In genomic region chr1:23838401-23838866, GRCh38 we compare ENCODE assay signal across 8 cellular contexts. TPM values are rescaled to one million over a fixed set of nuclear protein-coding genes. Genes with fewer than 3 reads are reported as not detected.
A peak's percentile ranks its signal among the peaks of the same experiment; 100 is the strongest.
DNase-seq lines count a peak whose midpoint lies in the region; ATAC-seq, FAIRE-seq and TF ChIP-seq lines count a peak whose summit lies in the region.

No MANE protein-coding gene starts in this region.

- H3K27ac ChIP-seq in PC-3 (ENCODE audit: low read length) (no peak overlapping the region), neutrophil (peak overlapping the region; percentile 55), stomach smooth muscle (ENCODE audit: low read length) (no peak overlapping the region)

- H3K36me3 Mint-ChIP-seq in activated T-cell treated with anti-CD3 and anti-CD28 coated beads, Interleukin-2, amount 50 U/mL, for 72 hours (ENCODE audit: insufficient read depth in 2 of 2), result no peaks in the 10 kb centered on the region

- H3K4me3 ChIP-seq in PC-3 (ENCODE audit: low read length) (peak overlapping the region; percentile 62), fibroblast of pulmonary artery (replicated peaks; ENCODE audit: low read depth, low read length) (peak overlapping the region; percentile 38), neutrophil (ENCODE audit: low read depth in 1 of 2, low read length in 1 of 2) (peak overlapping the region; percentile 52), stomach smooth muscle (ENCODE audit: low read length in 2 of 2) (peak overlapping the region; percentile 62 to 71)

- ATAC-seq in HG03442 (IDR thresholded peaks at IDR 0.05; ENCODE audit: unreplicated experiment) (peak; percentile 45), PC-3 (peak; percentile 97), HG02571 (IDR thresholded peaks at IDR 0.05; ENCODE audit: unreplicated experiment) (no peak)
- ATAC-seq in activated T-cell treated with anti-CD3 and anti-CD28 coated beads, Interleukin-2, amount 50 U/mL, for 72 hours (replicated peaks in 1 of 2), result peak; percentile 99 to 100

- H3K9me3 ChIP-seq in PC-3 (ENCODE audit: low read length) (no peaks in the 10 kb centered on the region), neutrophil (no peaks in the 10 kb centered on the region), stomach smooth muscle (ENCODE audit: control insufficient read depth in 2 of 2, low read length in 2 of 2) (no peaks in the 10 kb centered on the region)

- TF ChIP-seq CTCF in PC-3 (conservative IDR thresholded peaks at IDR 0.05; ENCODE audit: low read depth, low read length) (no peak), fibroblast of pulmonary artery (IDR thresholded peaks at IDR 0.05; ENCODE audit: low read length, missing control alignments) (no peak), neutrophil (IDR thresholded peaks at IDR 0.05) (no peak)

- DNase-seq in PC-3, result peak; percentile 49
- DNase-seq in activated T-cell treated with anti-CD3 and anti-CD28 coated beads, Interleukin-2, amount 50 U/mL, for 72 hours, result peak; percentile 80 to 83
- peak; percentile 52 for DNase-seq in fibroblast of pulmonary artery (ENCODE audit: low read depth)

- peaks cover 13% of the 10 kb centered on the region for H3K4me1 Mint-ChIP-seq in activated T-cell treated with anti-CD3 and anti-CD28 coated beads, Interleukin-2, amount 50 U/mL, for 72 hours (ENCODE audit: low read depth)

- FAIRE-seq in G401.6 (lab: Jason Lieb, UNC), result peak; percentile 53

- H3K27me3 Mint-ChIP-seq in activated T-cell treated with anti-CD3 and anti-CD28 coated beads, Interleukin-2, amount 50 U/mL, for 72 hours (ENCODE audit: low read depth), result peaks cover 5% of the 10 kb centered on the region

- H3K9ac ChIP-seq in PC-3 (ENCODE audit: low read length), result no peak overlapping the region
- H3K9ac ChIP-seq in stomach smooth muscle (ENCODE audit: low read length in 2 of 2), result no peak overlapping the region

- H3K9me3 Mint-ChIP-seq in activated T-cell treated with anti-CD3 and anti-CD28 coated beads, Interleukin-2, amount 50 U/mL, for 72 hours, result no peaks in the 10 kb centered on the region

- no TSS peak for BruUV-seq in PC-3 (replicated peaks; lab: Mats Ljungman, UMichigan)

- POLR2A ChIA-PET in PC-3 (lab: Charles Lee; ENCODE audit: unreplicated experiment), result no interaction called here

- peaks cover 5% of the 10 kb centered on the region; the same call in 1 of the 2 replicates for H3K4me1 ChIP-seq in PC-3 (ENCODE audit: insufficient read depth, low read length)
- H3K4me1 ChIP-seq in neutrophil (ENCODE audit: control insufficient read depth in 1 of 2, insufficient read depth in 1 of 2, low read depth in 1 of 2, low read length in 1 of 2), result peaks cover 12 to 18% of the 10 kb centered on the region in 2 experiments
- H3K4me1 ChIP-seq in stomach smooth muscle (ENCODE audit: control insufficient read depth, insufficient read depth, low read length), result peaks cover 5% of the 10 kb centered on the region

- no peak overlapping the region for H3K27ac Mint-ChIP-seq in activated T-cell treated with anti-CD3 and anti-CD28 coated beads, Interleukin-2, amount 50 U/mL, for 72 hours

- H3K4me2 ChIP-seq in PC-3 (ENCODE audit: low read length), result peak overlapping the region; percentile 83

- peak overlapping the region; percentile 75 to 84 for H3K4me3 Mint-ChIP-seq in activated T-cell treated with anti-CD3 and anti-CD28 coated beads, Interleukin-2, amount 50 U/mL, for 72 hours

- H3F3A ChIP-seq in PC-3 (ENCODE audit: low read length, unreplicated experiment), result no peaks in the 10 kb centered on the region

- H4K20me1 ChIP-seq in PC-3 (ENCODE audit: low read length), result no peaks in the 10 kb centered on the region

- H3K9me2 ChIP-seq in PC-3 (replicated peaks; ENCODE audit: low read length), result no peaks in the 10 kb centered on the region

- intact Hi-C loops in PC-3 (cut with micrococcal nuclease), result no loop called here

- no peaks in the 10 kb centered on the region for H3K36me3 ChIP-seq in PC-3 (ENCODE audit: low read depth, low read length)
- H3K36me3 ChIP-seq in neutrophil, result no peaks in the 10 kb centered on the region
- no peaks in the 10 kb centered on the region for H3K36me3 ChIP-seq in stomach smooth muscle (ENCODE audit: control insufficient read depth in 2 of 2, insufficient read depth in 2 of 2, low read length in 2 of 2)

- CTCF ChIA-PET in PC-3 (lab: Charles Lee), result no interaction called here

- no peaks in the 10 kb centered on the region for H3K79me2 ChIP-seq in PC-3 (ENCODE audit: low read length)

- no peaks in the 10 kb centered on the region for H3K27me3 ChIP-seq in PC-3 (ENCODE audit: low read length)
- H3K27me3 ChIP-seq in neutrophil, result peaks cover 3% of the 10 kb centered on the region
- peaks cover 3 to 6% of the 10 kb centered on the region in 2 donors for H3K27me3 ChIP-seq in stomach smooth muscle (ENCODE audit: control insufficient read depth in 1 of 2, insufficient read depth in 2 of 2, low read length in 2 of 2)

- H2AFZ ChIP-seq in PC-3 (ENCODE audit: low read length), result peak overlapping the region; percentile 72

RNA-seq across cellular contexts. Expression of gene HMGCL, which starts 13.2 kb away (rescaled TPM):
- total RNA-seq in PC-3 (2014; rRNA removed), result 28.2 and 30.8 TPM in 2 replicates
- total RNA-seq in activated T-cell treated with anti-CD3 and anti-CD28 coated beads, Interleukin-2, amount 50 U/mL, for 72 hours, result 10 to 100 TPM; 44.1 to 47.4 TPM

RNA-seq across cellular contexts. Expression of gene FUCA1, which starts 29.7 kb away (rescaled TPM):
- total RNA-seq in PC-3 (2014; rRNA removed), result 20.3 and 23.4 TPM in 2 replicates
- 1 to 10 TPM; 5.5 to 9.0 TPM for total RNA-seq in activated T-cell treated with anti-CD3 and anti-CD28 coated beads, Interleukin-2, amount 50 U/mL, for 72 hours

RNA-seq across cellular contexts. Expression of gene GALE, which starts 37.9 kb away (rescaled TPM):
- 86.0 and 86.4 TPM in 2 replicates for total RNA-seq in PC-3 (2014; rRNA removed)
- 10 to 100 TPM; 26.8 to 30.7 TPM for total RNA-seq in activated T-cell treated with anti-CD3 and anti-CD28 coated beads, Interleukin-2, amount 50 U/mL, for 72 hours

RNA-seq across cellular contexts. Expression of gene LYPLA2, which starts 47.5 kb away (rescaled TPM):
- 120 and 142 TPM in 2 replicates for total RNA-seq in PC-3 (2014; rRNA removed)
- 10 to 100 TPM; 63.4 to 71.5 TPM for total RNA-seq in activated T-cell treated with anti-CD3 and anti-CD28 coated beads, Interleukin-2, amount 50 U/mL, for 72 hours
